ENCODE assay signal across 7 cellular contexts in the genomic region with DNA sequence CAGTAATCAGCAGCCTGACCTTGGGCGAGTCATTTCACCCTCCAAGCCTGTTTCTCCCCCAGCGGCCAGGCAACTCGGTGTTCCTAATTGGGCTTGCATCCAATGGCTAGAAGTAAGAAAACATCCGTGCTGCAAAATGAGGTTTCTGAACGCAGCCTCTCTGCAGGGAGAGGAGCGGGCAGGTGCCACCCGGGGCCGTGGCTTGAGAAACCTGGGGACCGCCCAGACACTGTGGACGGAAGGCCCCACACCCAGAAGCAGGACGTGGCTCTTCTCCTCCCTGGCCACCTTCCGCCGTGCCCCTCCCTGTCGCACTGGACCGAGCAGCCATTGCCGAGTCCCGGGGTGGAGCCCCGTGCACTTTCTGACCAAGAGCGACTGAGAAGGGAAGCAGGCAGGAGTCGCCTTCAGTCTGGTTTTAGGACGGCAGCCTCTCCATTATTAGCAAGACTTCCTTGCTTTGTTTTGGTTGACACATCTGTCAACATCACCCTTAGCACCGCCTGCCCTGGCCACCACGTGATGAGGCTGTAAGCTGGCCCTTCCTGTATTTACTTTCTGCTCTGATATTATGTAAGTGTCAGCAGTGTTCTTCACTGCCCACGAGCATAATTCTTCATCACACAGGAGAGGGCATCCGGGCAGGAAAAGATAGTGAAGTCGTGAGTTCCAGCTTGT. TPM values are rescaled to one million over a fixed set of nuclear protein-coding genes. Genes with fewer than 3 reads are reported as not detected.
DNase-seq lines count a peak whose midpoint lies in the region; ATAC-seq and TF ChIP-seq lines count a peak whose summit lies in the region.

No MANE protein-coding gene starts in this region.

- peak overlapping the region; percentile 96 for H3K9ac ChIP-seq in PC-3 (ENCODE audit: low read length)

- CTCF ChIA-PET in GM10248 (lab: Yijun Ruan, JAX), result interaction anchor here (0.9 to 1.7 kb wide), 5 partner anchors 9 to 70 kb away, joined by 3 to 4 read pairs (median 3); partner anchors contain the start of gene CETP
- CTCF ChIA-PET in PC-3 (lab: Charles Lee), result no interaction called here
- CTCF ChIA-PET in activated naive CD4-positive, alpha-beta T cell treated with anti-CD3 and anti-CD28 coated beads, Interleukin-2, amount 10 ng/mL, durations not matched to agents 7 days and 5 days (lab: Charles Lee), result interaction anchor here (1.2 to 1.3 kb wide), 2 partner anchors 31 to 66 kb away, joined by 4 read pairs; no protein-coding TSS in a partner anchor

- peak overlapping the region; percentile 95 for H3K4me2 ChIP-seq in PC-3 (ENCODE audit: low read length)

- H3F3A ChIP-seq in PC-3 (ENCODE audit: low read length, unreplicated experiment), result no peaks in the 10 kb centered on the region

- H3K4me1 ChIP-seq in PC-3 (ENCODE audit: insufficient read depth, low read length) (peaks cover 18% of the 10 kb centered on the region), foreskin keratinocyte (peaks cover 12% of the 10 kb centered on the region), urinary bladder (ENCODE audit: insufficient read depth) (no peaks in the 10 kb centered on the region)

- peak overlapping the region; percentile 99 for H3K27ac Mint-ChIP-seq in activated naive CD4-positive, alpha-beta T cell treated with anti-CD3 and anti-CD28 coated beads, Interleukin-2, amount 10 ng/mL, durations not matched to agents 7 days and 5 days
- peak overlapping the region; percentile 99 for H3K27ac Mint-ChIP-seq in nephron progenitor cell

- H3K9me3 Mint-ChIP-seq in activated naive CD4-positive, alpha-beta T cell treated with anti-CD3 and anti-CD28 coated beads, Interleukin-2, amount 10 ng/mL, durations not matched to agents 7 days and 5 days, result no peaks in the 10 kb centered on the region
- peaks cover 3% of the 10 kb centered on the region for H3K9me3 Mint-ChIP-seq in nephron progenitor cell

- under 1% methylated on average over 26 of the region's 26 CpGs for WGBS in urinary bladder

- TF ChIP-seq CTCF in GM10248 (IDR thresholded peaks at IDR 0.05; ENCODE audit: control extremely low read depth, extremely low read depth, low read depth, missing control alignments), result no peak
- no peak for TF ChIP-seq CTCF in PC-3 (conservative IDR thresholded peaks at IDR 0.05; ENCODE audit: low read depth, low read length)
- TF ChIP-seq CTCF in foreskin keratinocyte (conservative IDR thresholded peaks at IDR 0.05), result no peak
- no peak for TF ChIP-seq CTCF in nephron progenitor cell (IDR thresholded peaks at IDR 0.05)

- H3K27me3 Mint-ChIP-seq in activated naive CD4-positive, alpha-beta T cell treated with anti-CD3 and anti-CD28 coated beads, Interleukin-2, amount 10 ng/mL, durations not matched to agents 7 days and 5 days, result peaks cover 4% of the 10 kb centered on the region
- H3K27me3 Mint-ChIP-seq in nephron progenitor cell (ENCODE audit: low read depth, poor library complexity), result peaks cover 15% of the 10 kb centered on the region

- TSS peak; percentile 24 for BruUV-seq in PC-3 (replicated peaks; lab: Mats Ljungman, UMichigan)

- H3K79me2 ChIP-seq in PC-3 (ENCODE audit: low read length), result peaks cover 43% of the 10 kb centered on the region

- H2AFZ ChIP-seq in PC-3 (ENCODE audit: low read length), result no peak overlapping the region

- intact Hi-C loops in PC-3 (cut with micrococcal nuclease), result no loop called here

- H3K4me3 ChIP-seq in PC-3 (ENCODE audit: low read length) (peak overlapping the region; percentile 95), urinary bladder (ENCODE audit: low read depth, low read length) (peak overlapping the region; percentile 88)

- H3K36me3 ChIP-seq in PC-3 (ENCODE audit: low read depth, low read length), result peaks cover 30% of the 10 kb centered on the region
- no peaks in the 10 kb centered on the region for H3K36me3 ChIP-seq in urinary bladder (ENCODE audit: insufficient read depth)

- H3K27me3 ChIP-seq in PC-3 (ENCODE audit: low read length) (no peaks in the 10 kb centered on the region), foreskin keratinocyte (no peaks in the 10 kb centered on the region)

- ATAC-seq in HG03354 (IDR thresholded peaks at IDR 0.05; ENCODE audit: poor library complexity, severe bottlenecking, unreplicated experiment) (peak; percentile 14), PC-3 (peak; percentile 44), foreskin keratinocyte (peak; percentile 4)

- H3K4me1 Mint-ChIP-seq in activated naive CD4-positive, alpha-beta T cell treated with anti-CD3 and anti-CD28 coated beads, Interleukin-2, amount 10 ng/mL, durations not matched to agents 7 days and 5 days, result peaks cover 46% of the 10 kb centered on the region
- H3K4me1 Mint-ChIP-seq in nephron progenitor cell, result peaks cover 45% of the 10 kb centered on the region

- peaks cover 46% of the 10 kb centered on the region for H3K36me3 Mint-ChIP-seq in activated naive CD4-positive, alpha-beta T cell treated with anti-CD3 and anti-CD28 coated beads, Interleukin-2, amount 10 ng/mL, durations not matched to agents 7 days and 5 days
- peaks cover 27% of the 10 kb centered on the region for H3K36me3 Mint-ChIP-seq in nephron progenitor cell (ENCODE audit: low read depth)

- H3K9me2 ChIP-seq in PC-3 (replicated peaks; ENCODE audit: low read length), result no peaks in the 10 kb centered on the region

- H3K4me3 Mint-ChIP-seq in activated naive CD4-positive, alpha-beta T cell treated with anti-CD3 and anti-CD28 coated beads, Interleukin-2, amount 10 ng/mL, durations not matched to agents 7 days and 5 days, result peak overlapping the region; percentile 99
- peak overlapping the region; percentile 96 for H3K4me3 Mint-ChIP-seq in nephron progenitor cell

- POLR2A ChIA-PET in GM10248 (lab: Yijun Ruan, JAX) (interaction anchor here (0.7 to 3.9 kb wide), 14 partner anchors 10 to 67 kb away, joined by 3 to 60 read pairs (median 4); no protein-coding TSS in a partner anchor), PC-3 (lab: Charles Lee; ENCODE audit: unreplicated experiment) (no interaction called here)

- DNase-seq in GM10248 (ENCODE audit: extremely low spot score), result peak; percentile 40
- DNase-seq in PC-3, result peak; percentile 53
- peak; percentile 59 for DNase-seq in activated naive CD4-positive, alpha-beta T cell treated with anti-CD3 and anti-CD28 coated beads, Interleukin-2, amount 10 ng/mL, durations not matched to agents 7 days and 5 days
- no peak for DNase-seq in foreskin keratinocyte
- DNase-seq in nephron progenitor cell, result peak; percentile 54

- H3K9me3 ChIP-seq in PC-3 (ENCODE audit: low read length), result no peaks in the 10 kb centered on the region

- H3K27ac ChIP-seq in PC-3 (ENCODE audit: low read length) (peak overlapping the region; percentile 38), foreskin keratinocyte (peak overlapping the region; percentile 91), urinary bladder (ENCODE audit: low read depth) (peak overlapping the region; percentile 99)

- H4K20me1 ChIP-seq in PC-3 (ENCODE audit: low read length), result peaks cover 41% of the 10 kb centered on the region

RNA-seq across cellular contexts. Expression of gene HERPUD1, which starts 0.8 kb away (rescaled TPM):
- total RNA-seq in PC-3 (2014; rRNA removed), result 50.1 and 54.9 TPM in 2 replicates
- 124 and 170 TPM in 2 replicates for total RNA-seq in foreskin keratinocyte
- polyA plus RNA-seq in foreskin keratinocyte, result 108 and 144 TPM in 2 replicates
- total RNA-seq in urinary bladder, result 113 TPM
- polyA plus RNA-seq in urinary bladder, result 102 TPM

RNA-seq across cellular contexts. Expression of gene CETP, which starts 29.0 kb away (rescaled TPM):
- total RNA-seq in PC-3 (2014; rRNA removed), result not detected in 2 replicates
- total RNA-seq in foreskin keratinocyte, result not detected in 2 replicates
- polyA plus RNA-seq in foreskin keratinocyte, result not detected in 2 replicates
- 1.6 TPM for total RNA-seq in urinary bladder
- 0.25 TPM for polyA plus RNA-seq in urinary bladder

RNA-seq across cellular contexts. Expression of gene NLRC5, which starts 56.6 kb away (rescaled TPM):
- 0.98 and 4.4 TPM in 2 replicates for total RNA-seq in PC-3 (2014; rRNA removed)
- total RNA-seq in foreskin keratinocyte, result 8.4 and 10.3 TPM in 2 replicates
- polyA plus RNA-seq in foreskin keratinocyte, result 5.2 and 5.8 TPM in 2 replicates
- 10.7 TPM for total RNA-seq in urinary bladder
- polyA plus RNA-seq in urinary bladder, result 13.3 TPM

Comparison
In these comparisons a context has a peak if more than half of its experiments do, and no peak if none do; other contexts are left out.
1. DNase-seq: peak in GM10248 (single experiment), PC-3 (single experiment), activated naive CD4-positive, alpha-beta T cell treated with anti-CD3 and anti-CD28 coated beads, Interleukin-2, amount 10 ng/mL, durations not matched to agents 7 days and 5 days (single experiment) and nephron progenitor cell (single experiment); none in foreskin keratinocyte (0 of 2).
2. H3K27ac ChIP-seq: peak in every context shown above with its lines; median percentile 99 in urinary bladder; 91 in foreskin keratinocyte; 38 in PC-3.
3. Peak in every context shown above with its lines, with median percentiles within 50 percentile points of each other: ATAC-seq.